16 cellular contexts compared by ENCODE assay signal in the genomic region with DNA sequence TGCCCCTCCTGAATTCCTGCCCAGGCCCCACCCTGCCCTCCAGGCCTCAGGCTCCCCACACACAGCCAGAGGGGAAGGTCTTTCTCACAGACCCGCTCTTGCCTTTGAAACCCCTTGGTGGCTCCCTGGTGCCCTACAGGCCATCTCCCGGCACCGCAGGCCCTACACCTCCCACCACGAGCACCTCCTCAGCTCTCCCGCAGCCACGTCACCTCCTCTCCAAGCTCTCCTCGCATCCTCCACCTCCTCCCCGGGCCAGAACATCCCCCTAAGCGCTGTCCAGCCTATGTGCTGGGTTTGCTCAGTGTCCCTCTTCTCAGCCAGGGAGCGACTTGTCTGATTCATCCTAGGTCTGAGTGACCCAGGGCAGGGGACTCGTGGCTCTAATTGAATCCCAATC.
DNase-seq lines count a peak whose midpoint lies in the region; ATAC-seq and TF ChIP-seq lines count a peak whose summit lies in the region.
"Had no signal": no experiment of that assay in that cellular context is flagged by ENCODE, and none has a peak within 500 bp of the region (broad histone marks: within the 10 kb centered on the region; RNA-seq: fewer than 3 reads in every experiment).

No MANE protein-coding gene starts in this region.

- WGBS in trophoblast cell (ENCODE audit: extremely low coverage, insufficient coverage, insufficient read length): no CpG with 5 or more reads among the region's 11 CpGs

- H3K4me2 ChIP-seq in trophoblast cell (ENCODE audit: low read length): no peak overlapping the region

- H4K8ac ChIP-seq in trophoblast cell (ENCODE audit: low read depth, low read length): no peak overlapping the region

- no peak overlapping the region for H3K14ac ChIP-seq in trophoblast cell (ENCODE audit: low read length)

- no peak overlapping the region for H4K12ac ChIP-seq in trophoblast cell (ENCODE audit: low read depth, low read length)

- no peaks in the 10 kb centered on the region for H3K79me1 ChIP-seq in trophoblast cell (ENCODE audit: low read length)

- no peak overlapping the region for H3K27ac ChIP-seq in brain microvascular endothelial cell
- no peak overlapping the region for H3K27ac ChIP-seq in trophoblast cell (ENCODE audit: low read depth, low read length)
- H3K27ac ChIP-seq: colonic mucosa had no signal

- in situ Hi-C loops in KBM-7 (cut with MboI; ENCODE audit: low pct_unique_long_range_greater_than_20kb, low sequenced_read_pairs): no loop called here
- in situ Hi-C loops in brain microvascular endothelial cell (cut with HindIII; ENCODE audit: low pct_ligation_motif_present, low sequenced_read_pairs): no loop called here

- H2AFZ ChIP-seq in trophoblast cell (ENCODE audit: insufficient read depth, low read length, poor library complexity): no peak overlapping the region

- peak; percentile 39 for TF ChIP-seq CTCF in brain microvascular endothelial cell (IDR thresholded peaks at IDR 0.05; ENCODE audit: low read depth, low read length, missing control alignments)

- no peak overlapping the region for H3K4me3 ChIP-seq in brain microvascular endothelial cell (ENCODE audit: low read depth, low read length)
- H3K4me3 ChIP-seq in trophoblast cell (ENCODE audit: low read depth, low read length): peak overlapping the region; percentile 39
- H3K4me3 ChIP-seq: colonic mucosa had no signal

- H3K79me2 ChIP-seq in trophoblast cell (ENCODE audit: control insufficient read depth, insufficient read depth, low read length, poor library complexity): no peaks in the 10 kb centered on the region

- peaks cover 8% of the 10 kb centered on the region for H3K36me3 ChIP-seq in brain microvascular endothelial cell (replicated peaks)
- H3K36me3 ChIP-seq in trophoblast cell (ENCODE audit: control insufficient read depth in 1 of 2, insufficient read depth in 2 of 2, low read length in 2 of 2): no peaks in the 10 kb centered on the region
- H3K36me3 ChIP-seq: colonic mucosa had no signal

- DNase-seq in DMS53 (lab: John Stamatoyannopoulos, UW): peak; percentile 36
- no peak for DNase-seq in DMS53 treated with DMSO at 0.1 percent for 48 hours (lab: John Stamatoyannopoulos, UW; ENCODE audit: unreplicated experiment)
- DNase-seq in KBM-7: peak; percentile 9
- peak; percentile 37 for DNase-seq in brain microvascular endothelial cell
- DNase-seq in trophoblast cell: no peak
- DNase-seq in AML-193 (lab: John Stamatoyannopoulos, UW): no peak
- no peak for DNase-seq in hippocampal formation (lab: John Stamatoyannopoulos, UW)
- DNase-seq: aorta; CD4-positive, CD25-positive, alpha-beta regulatory T cell; colonic mucosa; erythroblast; GOT3; occipital lobe; stimulated activated CD4-positive, alpha-beta T cell treated with anti-CD3 and anti-CD28 coated beads, Interleukin-4, amount 100 ng/mL, for 1 hour; stimulated activated CD8-positive, alpha-beta memory T cell treated with anti-CD3 and anti-CD28 coated beads, Interleukin-4, amount 100 ng/mL, for 48 hours had no signal

- no peak overlapping the region for H3K23ac ChIP-seq in trophoblast cell (ENCODE audit: low read length)

- H3K4me1 ChIP-seq in trophoblast cell (ENCODE audit: control insufficient read depth in 1 of 2, insufficient read depth in 2 of 2, low read length in 2 of 2): no peaks in the 10 kb centered on the region
- H3K4me1 ChIP-seq: colonic mucosa had no signal

- ATAC-seq in HG03521 (IDR thresholded peaks at IDR 0.05; ENCODE audit: unreplicated experiment): no peak

- H2BK5ac ChIP-seq in trophoblast cell (ENCODE audit: low read depth, low read length, poor library complexity): no peak overlapping the region

- no peak overlapping the region for H3K4ac ChIP-seq in trophoblast cell (ENCODE audit: low read depth, low read length)

- H3K18ac ChIP-seq in trophoblast cell (ENCODE audit: low read length): no peak overlapping the region

- H3K27me3 ChIP-seq in brain microvascular endothelial cell (replicated peaks) (no peaks in the 10 kb centered on the region), trophoblast cell (ENCODE audit: insufficient read depth, low read length) (no peaks in the 10 kb centered on the region)
- H3K27me3 ChIP-seq: colonic mucosa had no signal

- H2BK12ac ChIP-seq in trophoblast cell (ENCODE audit: low read length): no peak overlapping the region

- H2AK5ac ChIP-seq in trophoblast cell (ENCODE audit: low read length): no peak overlapping the region

- no peaks in the 10 kb centered on the region for H3K9me3 ChIP-seq in trophoblast cell (ENCODE audit: insufficient read depth, low read depth, low read length)
- H3K9me3 ChIP-seq: colonic mucosa had no signal

- H2BK120ac ChIP-seq in trophoblast cell (ENCODE audit: insufficient read depth, low read length, poor library complexity): no peak overlapping the region

- H3K9ac ChIP-seq in trophoblast cell (ENCODE audit: low read length): no peak overlapping the region

- no peak overlapping the region for H4K91ac ChIP-seq in trophoblast cell (ENCODE audit: low read depth, low read length)

Comparison
In these comparisons a context has a peak if more than half of its experiments do, and no peak if none do; other contexts are left out.
1. DNase-seq: peak in DMS53 (single experiment), KBM-7 (single experiment) and brain microvascular endothelial cell (single experiment); none in DMS53 treated with DMSO at 0.1 percent for 48 hours (single experiment), trophoblast cell (0 of 2), AML-193 (0 of 2) and hippocampal formation (0 of 2).